Comparison of ENCODE assay signal across 23 cellular contexts in genomic region chr9:91341749-91342148, GRCh38. TPM values are rescaled to one million over a fixed set of nuclear protein-coding genes. Genes with fewer than 3 reads are reported as not detected.
A peak's percentile ranks its signal among the peaks of the same experiment; 100 is the strongest.
DNase-seq lines count a peak whose midpoint lies in the region; ATAC-seq, FAIRE-seq and TF ChIP-seq lines count a peak whose summit lies in the region.
"Had no signal": no experiment of that assay in that cellular context is flagged by ENCODE, and none has a peak within 500 bp of the region (broad histone marks: within the 10 kb centered on the region; RNA-seq: fewer than 3 reads in every experiment).

No MANE protein-coding gene starts in this region.

- peak overlapping the region; percentile 72 for H3K27ac Mint-ChIP-seq in activated T-cell treated with anti-CD3 and anti-CD28 coated beads, Interleukin-2, amount 50 U/mL, for 24 hours
- H3K27ac Mint-ChIP-seq in CD8-positive, alpha-beta memory T cell: peak overlapping the region in 6 of 8 donors; percentile 2 to 69 (median 34)
- H3K27ac Mint-ChIP-seq in activated T-helper 1 cell treated with anti-CD3 and anti-CD28 coated beads, Interleukin-12 subunit alpha, Interleukin-12 subunit beta, Interleukin-2, Interleukin-4 antibody, amounts not matched to agents 30 ng/mL and 10 ng/mL and 1 ng/mL, durations not matched to agents 14 hours and 24 hours and 36 hours: peak overlapping the region; percentile 62
- H3K27ac Mint-ChIP-seq in neural crest cell (ENCODE audit: unreplicated experiment): peak overlapping the region; percentile 5
- no peak overlapping the region for H3K27ac Mint-ChIP-seq in T-helper 17 cell
- H3K27ac Mint-ChIP-seq: activated CD4-positive, alpha-beta T cell treated with anti-CD3 and anti-CD28 coated beads, Interleukin-2, amount 10 ng/mL, durations not matched to agents 7 days and 5 days had no signal

- H3K4me3 ChIP-seq in CD8-positive, alpha-beta memory T cell (ENCODE audit: low read length): no peak overlapping the region
- H3K4me3 ChIP-seq: coronary artery, SK-N-MC had no signal

- peaks cover 81% of the 10 kb centered on the region for H3K36me3 Mint-ChIP-seq in activated T-cell treated with anti-CD3 and anti-CD28 coated beads, Interleukin-2, amount 50 U/mL, for 24 hours (ENCODE audit: low read depth)
- peaks cover 22 to 65% (median 48%) of the 10 kb centered on the region in 3 donors for H3K36me3 Mint-ChIP-seq in CD8-positive, alpha-beta memory T cell
- peaks cover 73% of the 10 kb centered on the region for H3K36me3 Mint-ChIP-seq in activated T-helper 1 cell treated with anti-CD3 and anti-CD28 coated beads, Interleukin-12 subunit alpha, Interleukin-12 subunit beta, Interleukin-2, Interleukin-4 antibody, amounts not matched to agents 30 ng/mL and 10 ng/mL and 1 ng/mL, durations not matched to agents 14 hours and 24 hours and 36 hours (ENCODE audit: low read depth)
- peaks cover 21% of the 10 kb centered on the region for H3K36me3 Mint-ChIP-seq in neural crest cell (ENCODE audit: low read depth)
- H3K36me3 Mint-ChIP-seq in T-helper 17 cell (ENCODE audit: low read depth): peaks cover 19% of the 10 kb centered on the region

- no peaks in the 10 kb centered on the region for H3K27me3 Mint-ChIP-seq in activated T-cell treated with anti-CD3 and anti-CD28 coated beads, Interleukin-2, amount 50 U/mL, for 24 hours
- H3K27me3 Mint-ChIP-seq in CD8-positive, alpha-beta memory T cell: peaks cover 0 to 1% of the 10 kb centered on the region in 2 donors
- no peaks in the 10 kb centered on the region for H3K27me3 Mint-ChIP-seq in activated T-helper 1 cell treated with anti-CD3 and anti-CD28 coated beads, Interleukin-12 subunit alpha, Interleukin-12 subunit beta, Interleukin-2, Interleukin-4 antibody, amounts not matched to agents 30 ng/mL and 10 ng/mL and 1 ng/mL, durations not matched to agents 14 hours and 24 hours and 36 hours (ENCODE audit: insufficient read depth)
- no peaks in the 10 kb centered on the region for H3K27me3 Mint-ChIP-seq in neural crest cell (ENCODE audit: low read depth)
- no peaks in the 10 kb centered on the region for H3K27me3 Mint-ChIP-seq in T-helper 17 cell
- H3K27me3 Mint-ChIP-seq: activated CD4-positive, alpha-beta T cell treated with anti-CD3 and anti-CD28 coated beads, Interleukin-2, amount 10 ng/mL, durations not matched to agents 7 days and 5 days; effector memory CD8-positive, alpha-beta T cell had no signal

- no peak overlapping the region for H3K27ac ChIP-seq in CD8-positive, alpha-beta memory T cell (ENCODE audit: low read depth, low read length)
- H3K27ac ChIP-seq: SK-N-MC had no signal

- CTCF ChIA-PET in CD8-positive, alpha-beta memory T cell (lab: Charles Lee): interaction anchor here (0.8 kb wide), 1 partner anchor 26 kb away, joined by 3 read pairs; no protein-coding TSS in a partner anchor

- H3K4me1 ChIP-seq in CD8-positive, alpha-beta memory T cell (ENCODE audit: insufficient read depth, low read length): peaks cover 3% of the 10 kb centered on the region

- POLR2A ChIA-PET in CD8-positive, alpha-beta memory T cell (lab: Charles Lee): no interaction called here

- no peak overlapping the region for H3K4me3 Mint-ChIP-seq in activated T-cell treated with anti-CD3 and anti-CD28 coated beads, Interleukin-2, amount 50 U/mL, for 24 hours
- H3K4me3 Mint-ChIP-seq in CD8-positive, alpha-beta memory T cell: peak overlapping the region in 1 of 7 donors; percentile 6
- H3K4me3 Mint-ChIP-seq in activated T-helper 1 cell treated with anti-CD3 and anti-CD28 coated beads, Interleukin-12 subunit alpha, Interleukin-12 subunit beta, Interleukin-2, Interleukin-4 antibody, amounts not matched to agents 30 ng/mL and 10 ng/mL and 1 ng/mL, durations not matched to agents 14 hours and 24 hours and 36 hours: no peak overlapping the region
- no peak overlapping the region for H3K4me3 Mint-ChIP-seq in neural crest cell
- H3K4me3 Mint-ChIP-seq in T-helper 17 cell: no peak overlapping the region
- H3K4me3 Mint-ChIP-seq: activated CD4-positive, alpha-beta T cell treated with anti-CD3 and anti-CD28 coated beads, Interleukin-2, amount 10 ng/mL, durations not matched to agents 7 days and 5 days had no signal

- FAIRE-seq in HTR-8/SVneo (lab: Jason Lieb, UNC): no peak
- FAIRE-seq: G401.6 had no signal

- no peak for TF ChIP-seq CTCF in neural crest cell (conservative IDR thresholded peaks at IDR 0.05)

- ATAC-seq in T-helper 17 cell: no peak

- intact Hi-C loops in activated T-helper 1 cell treated with anti-CD3 and anti-CD28 coated beads, Interleukin-12 subunit alpha, Interleukin-12 subunit beta, Interleukin-2, Interleukin-4 antibody, amounts not matched to agents 30 ng/mL and 10 ng/mL and 1 ng/mL, durations not matched to agents 14 hours and 24 hours and 36 hours (cut with micrococcal nuclease): no loop called here

- H3K9me3 Mint-ChIP-seq in activated T-cell treated with anti-CD3 and anti-CD28 coated beads, Interleukin-2, amount 50 U/mL, for 24 hours: peaks cover 4% of the 10 kb centered on the region
- no peaks in the 10 kb centered on the region for H3K9me3 Mint-ChIP-seq in CD8-positive, alpha-beta memory T cell
- H3K9me3 Mint-ChIP-seq in activated T-helper 1 cell treated with anti-CD3 and anti-CD28 coated beads, Interleukin-12 subunit alpha, Interleukin-12 subunit beta, Interleukin-2, Interleukin-4 antibody, amounts not matched to agents 30 ng/mL and 10 ng/mL and 1 ng/mL, durations not matched to agents 14 hours and 24 hours and 36 hours: peaks cover 4% of the 10 kb centered on the region
- H3K9me3 Mint-ChIP-seq in neural crest cell: peaks cover 3% of the 10 kb centered on the region
- H3K9me3 Mint-ChIP-seq: effector memory CD8-positive, alpha-beta T cell had no signal

- H3K4me1 Mint-ChIP-seq in activated T-cell treated with anti-CD3 and anti-CD28 coated beads, Interleukin-2, amount 50 U/mL, for 24 hours (ENCODE audit: low read depth): peaks cover 54% of the 10 kb centered on the region
- H3K4me1 Mint-ChIP-seq in CD8-positive, alpha-beta memory T cell: peaks cover 48 to 69% (median 66%) of the 10 kb centered on the region in 3 donors
- H3K4me1 Mint-ChIP-seq in activated T-helper 1 cell treated with anti-CD3 and anti-CD28 coated beads, Interleukin-12 subunit alpha, Interleukin-12 subunit beta, Interleukin-2, Interleukin-4 antibody, amounts not matched to agents 30 ng/mL and 10 ng/mL and 1 ng/mL, durations not matched to agents 14 hours and 24 hours and 36 hours (ENCODE audit: low read depth): peaks cover 45% of the 10 kb centered on the region
- H3K4me1 Mint-ChIP-seq in neural crest cell (no peaks in the 10 kb centered on the region), T-helper 17 cell (peaks cover 21% of the 10 kb centered on the region)

- H3K9me3 ChIP-seq in CD8-positive, alpha-beta memory T cell (ENCODE audit: low read length): no peaks in the 10 kb centered on the region
- no peaks in the 10 kb centered on the region for H3K9me3 ChIP-seq in T-helper 17 cell (ENCODE audit: control insufficient read depth, low read length, poor library complexity, severe bottlenecking)

- H3K27me3 ChIP-seq in CD8-positive, alpha-beta memory T cell (ENCODE audit: insufficient read depth, low read length, poor library complexity, severe bottlenecking): no peaks in the 10 kb centered on the region

- peaks cover 17% of the 10 kb centered on the region for H3K36me3 ChIP-seq in CD8-positive, alpha-beta memory T cell (ENCODE audit: insufficient read depth, low read length)

- DNase-seq in activated T-cell treated with anti-CD3 and anti-CD28 coated beads, Interleukin-2, amount 50 U/mL, for 24 hours: no peak
- no peak for DNase-seq in activated T-cell treated with anti-CD3 and anti-CD28 coated beads for 4 hours
- no peak for DNase-seq in CD8-positive, alpha-beta memory T cell
- no peak for DNase-seq in activated T-helper 1 cell treated with anti-CD3 and anti-CD28 coated beads, Interleukin-12 subunit alpha, Interleukin-12 subunit beta, Interleukin-2, Interleukin-4 antibody, amounts not matched to agents 30 ng/mL and 10 ng/mL and 1 ng/mL, durations not matched to agents 14 hours and 24 hours and 36 hours (ENCODE audit: low spot score)
- DNase-seq in neural crest cell (ENCODE audit: low read depth, low spot score): no peak
- no peak for DNase-seq in T-helper 17 cell
- no peak for DNase-seq in HTR-8/SVneo (ENCODE audit: insufficient read length, low spot score)
- DNase-seq in OCI-M2 (lab: John Stamatoyannopoulos, UW; ENCODE audit: unreplicated experiment): no peak
- DNase-seq: ACHN; activated CD4-positive, alpha-beta T cell treated with anti-CD3 and anti-CD28 coated beads, Interleukin-2, amount 10 ng/mL, durations not matched to agents 7 days and 5 days; activated CD8-positive, alpha-beta memory T cell treated with anti-CD3 and anti-CD28 coated beads, Interleukin-2, amount 50 U/mL, for 48 hours; activated gamma-delta T cell treated with Interleukin-2 at 50 U/mL for 16 hours; amygdala; COR-L47; effector memory CD8-positive, alpha-beta T cell; GOT3; Karpas-422; NCI-H446 treated with DMSO at 0.1 percent for 48 hours; NCI-H82; trophoblast cell had no signal

RNA-seq across cellular contexts. Expression of gene AUH, which starts 20.0 kb away (rescaled TPM):
- 10 to 100 TPM; 33.5 to 35.0 TPM for total RNA-seq in CD8-positive, alpha-beta memory T cell
- 12.8 TPM for polyA plus RNA-seq in CD8-positive, alpha-beta memory T cell
- total RNA-seq in activated T-helper 1 cell treated with anti-CD3 and anti-CD28 coated beads, Interleukin-12 subunit alpha, Interleukin-12 subunit beta, Interleukin-2, Interleukin-4 antibody, amounts not matched to agents 30 ng/mL and 10 ng/mL and 1 ng/mL, durations not matched to agents 14 hours and 24 hours and 36 hours: 50.4 and 53.3 TPM in 2 replicates
- total RNA-seq in neural crest cell (10.8 and 10.9 TPM in 2 replicates), T-helper 17 cell (10 to 100 TPM; 15.2 to 17.2 TPM)
